ENCODE assay signal across 1 cellular context in the genomic region with DNA sequence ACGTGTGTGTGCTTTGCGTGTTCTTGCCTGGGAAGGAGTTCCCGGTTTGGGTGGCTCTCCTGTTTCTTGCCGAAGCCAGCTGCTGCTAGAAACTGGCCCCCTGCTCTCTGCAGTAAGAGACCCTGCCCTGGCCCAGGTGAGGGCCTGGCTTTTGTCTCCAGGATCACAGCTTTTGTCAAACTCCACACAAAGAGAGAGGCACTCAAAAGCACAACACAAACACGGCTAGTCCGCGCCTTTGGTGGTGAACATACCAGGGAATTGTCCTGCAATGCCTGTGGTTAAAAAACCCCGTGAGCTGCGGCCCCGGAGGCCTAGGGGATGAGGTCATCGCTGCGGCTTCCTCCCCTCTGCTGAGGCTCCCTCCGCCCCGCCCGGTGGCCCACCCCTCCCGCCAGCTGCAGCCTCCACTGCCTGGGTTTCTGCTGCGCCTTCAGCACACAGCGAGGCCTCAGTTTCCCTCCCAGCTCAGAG.
TF ChIP-seq lines count a peak whose summit lies in the region.

No MANE protein-coding gene starts in this region.

TF ChIP-seq in H1, 55 proteins besides CTCF, POLR2A, EP300 and RAD21 (continued from another document):
- TF ChIP-seq, protein P1, sequence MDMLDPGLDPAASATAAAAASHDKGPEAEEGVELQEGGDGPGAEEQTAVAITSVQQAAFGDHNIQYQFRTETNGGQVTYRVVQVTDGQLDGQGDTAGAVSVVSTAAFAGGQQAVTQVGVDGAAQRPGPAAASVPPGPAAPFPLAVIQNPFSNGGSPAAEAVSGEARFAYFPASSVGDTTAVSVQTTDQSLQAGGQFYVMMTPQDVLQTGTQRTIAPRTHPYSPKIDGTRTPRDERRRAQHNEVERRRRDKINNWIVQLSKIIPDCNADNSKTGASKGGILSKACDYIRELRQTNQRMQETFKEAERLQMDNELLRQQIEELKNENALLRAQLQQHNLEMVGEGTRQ (IDR thresholded peaks at IDR 0.05; ENCODE audit: low read length) = no peak
- TF ChIP-seq JUND (IDR thresholded peaks at IDR 0.05; ENCODE audit: low read length) (peak; percentile 94), JUN (IDR thresholded peaks at IDR 0.05; ENCODE audit: low read depth, low read length) (peak; percentile 90), CBX5 (IDR thresholded peaks at IDR 0.05; ENCODE audit: low read depth, low read length) (no peak)
